8 cellular contexts compared by ENCODE assay signal in genomic region chr19:49766007-49766937, GRCh38. TPM values are rescaled to one million over a fixed set of nuclear protein-coding genes. Genes with fewer than 3 reads are reported as not detected.
DNase-seq lines count a peak whose midpoint lies in the region; ATAC-seq, FAIRE-seq and TF ChIP-seq lines count a peak whose summit lies in the region.

No MANE protein-coding gene starts in this region.

- peak; percentile 99 for FAIRE-seq in GM19239 (lab: Jason Lieb, UNC)

- H3K27me3 ChIP-seq in BE2C: no peaks in the 10 kb centered on the region
- no peaks in the 10 kb centered on the region for H3K27me3 ChIP-seq in kidney epithelial cell (ENCODE audit: control insufficient read depth, insufficient read depth, low read length)

- H3K4me3 ChIP-seq in BE2C (ENCODE audit: low read depth, low read length): peak overlapping the region; percentile 52
- peak overlapping the region; percentile 42 for H3K4me3 ChIP-seq in choroid plexus epithelial cell (ENCODE audit: low read depth, low read length)
- H3K4me3 ChIP-seq in kidney epithelial cell (ENCODE audit: low read depth, low read length): peak overlapping the region; percentile 28

- peak; percentile 89 for ATAC-seq in HG03442 (IDR thresholded peaks at IDR 0.05; ENCODE audit: unreplicated experiment)
- ATAC-seq in activated CD4-positive, alpha-beta T cell treated with anti-CD3 and anti-CD28 coated beads for 36 hours: peak; percentile 93

- no peaks in the 10 kb centered on the region for H3K9me3 ChIP-seq in BE2C

- peak overlapping the region; percentile 93 for H3K27ac Mint-ChIP-seq in activated CD4-positive, alpha-beta T cell treated with anti-CD3 and anti-CD28 coated beads for 36 hours

- no peaks in the 10 kb centered on the region for H3K27me3 Mint-ChIP-seq in activated CD4-positive, alpha-beta T cell treated with anti-CD3 and anti-CD28 coated beads for 36 hours

- 0 out of 2 replicates have a peak, but pooled peaks cover 3% of the 10 kb centered on the region for H3K4me1 ChIP-seq in BE2C

- peak overlapping the region; percentile 94 for H3K4me3 Mint-ChIP-seq in activated CD4-positive, alpha-beta T cell treated with anti-CD3 and anti-CD28 coated beads for 36 hours

- H3K9me3 Mint-ChIP-seq in activated CD4-positive, alpha-beta T cell treated with anti-CD3 and anti-CD28 coated beads for 36 hours (ENCODE audit: low read depth): no peaks in the 10 kb centered on the region

- H3K4me1 Mint-ChIP-seq in activated CD4-positive, alpha-beta T cell treated with anti-CD3 and anti-CD28 coated beads for 36 hours: peaks cover 36% of the 10 kb centered on the region

- CTCF ChIA-PET in activated CD4-positive, alpha-beta T cell treated with anti-CD3 and anti-CD28 coated beads for 36 hours (lab: Charles Lee): interaction anchor here (0.6 to 1.1 kb wide), 4 partner anchors 39 to 101 kb away, joined by 3 read pairs; partner anchors contain the start of gene PNKP

- TF ChIP-seq CTCF in BE2C (IDR thresholded peaks at IDR 0.05; ENCODE audit: low read depth, low read length) (no peak), choroid plexus epithelial cell (conservative IDR thresholded peaks at IDR 0.05; ENCODE audit: low read depth, low read length) (no peak), kidney epithelial cell (IDR thresholded peaks at IDR 0.05; ENCODE audit: insufficient read depth, low read length, poor library complexity, severe bottlenecking) (no peak)

- peaks cover 6% of the 10 kb centered on the region for H3K36me3 Mint-ChIP-seq in activated CD4-positive, alpha-beta T cell treated with anti-CD3 and anti-CD28 coated beads for 36 hours (ENCODE audit: low read depth)

- POLR2A ChIA-PET in activated CD4-positive, alpha-beta T cell treated with anti-CD3 and anti-CD28 coated beads for 36 hours (lab: Charles Lee): interaction anchor here (0.5 to 1.3 kb wide), 5 partner anchors 48 to 679 kb away, joined by 3 to 7 read pairs (median 5); no protein-coding TSS in a partner anchor

- intact Hi-C loops in activated CD4-positive, alpha-beta T cell treated with anti-CD3 and anti-CD28 coated beads for 36 hours (cut with DNase I, micrococcal nuclease): loop anchor here (1.0 to 5.0 kb wide), 21 partner anchors 42 to 773 kb away; partner anchors contain the start of genes AKT1S1 (in 2 of the 2), FUZ (in 2 of the 2), PIH1D1 (in 2 of the 2) and TBC1D17 (in 2 of the 2)

- H3K36me3 ChIP-seq in BE2C: no peaks in the 10 kb centered on the region
- no peaks in the 10 kb centered on the region for H3K36me3 ChIP-seq in kidney epithelial cell (ENCODE audit: control insufficient read depth, insufficient read depth, low read length)

- DNase-seq in BE2C: peak; percentile 99
- peak; percentile 99 for DNase-seq in GM19239 (ENCODE audit: insufficient read length, low spot score)
- peak; percentile 99 for DNase-seq in NCI-H510A treated with DMSO at 0.1 percent for 48 hours (lab: John Stamatoyannopoulos, UW)
- DNase-seq in activated CD4-positive, alpha-beta T cell treated with anti-CD3 and anti-CD28 coated beads for 36 hours: peak; percentile 99
- peak; percentile 100 for DNase-seq in choroid plexus epithelial cell (ENCODE audit: low read depth)
- peak; percentile 98 for DNase-seq in kidney epithelial cell (ENCODE audit: low read depth)
- peak; percentile 99 for DNase-seq in stimulated activated CD4-positive, alpha-beta T cell treated with anti-CD3 and anti-CD28 coated beads, Interleukin-15, amount 100 ng/mL, for 24 hours

RNA-seq across cellular contexts. Expression of gene AP2A1, which starts 0.5 kb away (rescaled TPM):
- 51.6 TPM for polyA plus RNA-seq in BE2C (2012; ENCODE audit: insufficient read depth, insufficient read length, low read depth)
- total RNA-seq in activated CD4-positive, alpha-beta T cell treated with anti-CD3 and anti-CD28 coated beads for 36 hours: 100 to 1,000 TPM in 1 of 2 experiments, 10 to 100 TPM in 1; 79.4 to 102 TPM
- total RNA-seq in kidney epithelial cell: 98.9 and 111 TPM in 2 replicates

RNA-seq across cellular contexts. Expression of gene TSKS, which starts 3.2 kb away (rescaled TPM):
- 0.56 TPM for polyA plus RNA-seq in BE2C (2012; ENCODE audit: insufficient read depth, insufficient read length, low read depth)
- total RNA-seq in activated CD4-positive, alpha-beta T cell treated with anti-CD3 and anti-CD28 coated beads for 36 hours: 1 to 10 TPM; 1.9 to 2.1 TPM
- not detected in 2 replicates for total RNA-seq in kidney epithelial cell

RNA-seq across cellular contexts. Expression of gene FUZ, which starts 46.8 kb away (rescaled TPM):
- polyA plus RNA-seq in BE2C (2012; ENCODE audit: insufficient read depth, insufficient read length, low read depth): 14.6 TPM
- 10 to 100 TPM; 15.6 to 18.8 TPM for total RNA-seq in activated CD4-positive, alpha-beta T cell treated with anti-CD3 and anti-CD28 coated beads for 36 hours
- total RNA-seq in kidney epithelial cell: 13.2 and 14.8 TPM in 2 replicates

RNA-seq across cellular contexts. Expression of gene MED25, which starts 51.8 kb away (rescaled TPM):
- polyA plus RNA-seq in BE2C (2012; ENCODE audit: insufficient read depth, insufficient read length, low read depth): 38.0 TPM
- 10 to 100 TPM; 39.6 to 49.9 TPM for total RNA-seq in activated CD4-positive, alpha-beta T cell treated with anti-CD3 and anti-CD28 coated beads for 36 hours
- 31.6 and 34.5 TPM in 2 replicates for total RNA-seq in kidney epithelial cell

Comparison
In these comparisons a context has a peak if more than half of its experiments do, and no peak if none do; other contexts are left out.
1. Peak in every context shown above with its lines: DNase-seq, ATAC-seq and H3K4me3 ChIP-seq.